8 cellular contexts compared by ENCODE assay signal in the genomic region with DNA sequence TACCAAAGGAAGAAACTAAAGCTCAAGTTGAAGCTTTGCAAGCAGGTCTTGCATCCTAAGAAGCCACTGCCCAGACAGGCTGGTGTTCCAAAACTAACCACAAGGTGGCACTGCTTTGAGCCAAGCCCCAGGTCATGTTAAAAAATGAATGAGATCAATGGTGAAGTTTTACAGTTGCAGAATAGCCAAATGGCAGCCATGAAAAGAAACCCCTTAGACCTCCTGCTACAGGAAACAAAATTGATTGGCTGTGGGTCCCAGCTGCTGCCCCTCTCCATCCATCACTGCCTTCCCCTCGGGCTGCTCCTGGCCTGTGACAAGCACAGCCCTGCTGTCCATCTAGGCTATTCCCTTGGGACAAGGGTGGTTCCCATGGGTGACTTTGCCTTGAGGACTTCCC. TPM values are rescaled to one million over a fixed set of nuclear protein-coding genes. Genes with fewer than 3 reads are reported as not detected.
DNase-seq lines count a peak whose midpoint lies in the region; ATAC-seq and TF ChIP-seq lines count a peak whose summit lies in the region.

No MANE protein-coding gene starts in this region.

- ATAC-seq in GM19328 (IDR thresholded peaks at IDR 0.05; ENCODE audit: unreplicated experiment): no peak

- no peaks in the 10 kb centered on the region for H3K9me3 ChIP-seq in breast epithelium

- intact Hi-C loops in breast epithelium (cut with DNase I; ENCODE audit: low total_unique reads): no loop called here

- TF ChIP-seq CTCF in VCaP (conservative IDR thresholded peaks at IDR 0.05): peak; percentile 86
- peak; percentile 51 to 75 (median 56) for TF ChIP-seq CTCF in breast epithelium (IDR thresholded peaks at IDR 0.05)
- TF ChIP-seq CTCF in kidney epithelial cell (IDR thresholded peaks at IDR 0.05; ENCODE audit: insufficient read depth, low read length, poor library complexity, severe bottlenecking): peak; percentile 92

- H3K27me3 ChIP-seq in H7 (ENCODE audit: control insufficient read depth, insufficient read depth, low read length) (no peaks in the 10 kb centered on the region), breast epithelium (no peaks in the 10 kb centered on the region), kidney epithelial cell (ENCODE audit: control insufficient read depth, insufficient read depth, low read length) (no peaks in the 10 kb centered on the region)

- H3K4me1 ChIP-seq in breast epithelium: no peaks in the 10 kb centered on the region

- no peak for TF ChIP-seq POLR2A in breast epithelium (IDR thresholded peaks at IDR 0.05)

- H3K4me3 ChIP-seq in H7 (ENCODE audit: insufficient read depth, low read depth, low read length) (no peak overlapping the region), breast epithelium (no peak overlapping the region), kidney epithelial cell (ENCODE audit: low read depth, low read length) (no peak overlapping the region)

- H3K27ac ChIP-seq in VCaP (no peak overlapping the region), breast epithelium (no peak overlapping the region)

- DNase-seq in Daoy (ENCODE audit: low read depth) (peak; percentile 61), H7 (peak; percentile 71), NCI-H146 (lab: John Stamatoyannopoulos, UW) (peak; percentile 22), breast epithelium (ENCODE audit: low spot score in 2 of 2) (peak; percentile 43 to 68), kidney epithelial cell (ENCODE audit: low read depth) (no peak)
- peak; percentile 80 for DNase-seq in stimulated activated CD4-positive, alpha-beta T cell treated with anti-CD3 and anti-CD28 coated beads, Interleukin-4, amount 100 ng/mL, for 1 hour

- H3K36me3 ChIP-seq in H7 (replicated peaks; ENCODE audit: control insufficient read depth, insufficient read depth, low read length): no peaks in the 10 kb centered on the region; the same call in 1 of the 2 replicates
- H3K36me3 ChIP-seq in breast epithelium: no peaks in the 10 kb centered on the region
- H3K36me3 ChIP-seq in kidney epithelial cell (ENCODE audit: control insufficient read depth, insufficient read depth, low read length): peaks cover 4% of the 10 kb centered on the region

RNA-seq across cellular contexts. Expression of gene MREG, which starts 20.7 kb away (rescaled TPM):
- 14.8 and 18.0 TPM in 2 replicates for total RNA-seq in Daoy (2014; rRNA removed; shearing (Covaris generic))
- 12.5 and 14.9 TPM in 2 replicates for total RNA-seq in H7 (2014; rRNA removed; shearing (Covaris generic))
- total RNA-seq in breast epithelium: 10 to 100 TPM in 2 of 3 donors, 1 to 10 TPM in 1; 3.8 to 30.1 (median 16.1) TPM
- total RNA-seq in kidney epithelial cell: 10.5 and 12.0 TPM in 2 replicates

RNA-seq across cellular contexts. Expression of gene PECR, which starts 47.5 kb away (rescaled TPM):
- total RNA-seq in Daoy (2014; rRNA removed; shearing (Covaris generic)): 5.7 and 7.7 TPM in 2 replicates
- total RNA-seq in H7 (2014; rRNA removed; shearing (Covaris generic)): 12.1 and 15.1 TPM in 2 replicates
- total RNA-seq in breast epithelium (10 to 100 TPM in 2 of 3 donors, 1 to 10 TPM in 1; 6.3 to 62.7 (median 10.2) TPM), kidney epithelial cell (17.6 and 18.4 TPM in 2 replicates)

RNA-seq across cellular contexts. Expression of gene TMEM169, which starts 47.7 kb away (rescaled TPM):
- total RNA-seq in Daoy (2014; rRNA removed; shearing (Covaris generic)): 0.40 and 0.65 TPM in 2 replicates
- total RNA-seq in H7 (2014; rRNA removed; shearing (Covaris generic)): 0.42 and 1.1 TPM in 2 replicates
- total RNA-seq in breast epithelium (1 to 10 TPM in 1 of 3 donors, under 1 TPM in 1, not detected in 1; 0.29 to 1.3 TPM), kidney epithelial cell (3.8 and 4.6 TPM in 2 replicates)
